Comparison of ENCODE assay signal across 12 cellular contexts in the genomic region with DNA sequence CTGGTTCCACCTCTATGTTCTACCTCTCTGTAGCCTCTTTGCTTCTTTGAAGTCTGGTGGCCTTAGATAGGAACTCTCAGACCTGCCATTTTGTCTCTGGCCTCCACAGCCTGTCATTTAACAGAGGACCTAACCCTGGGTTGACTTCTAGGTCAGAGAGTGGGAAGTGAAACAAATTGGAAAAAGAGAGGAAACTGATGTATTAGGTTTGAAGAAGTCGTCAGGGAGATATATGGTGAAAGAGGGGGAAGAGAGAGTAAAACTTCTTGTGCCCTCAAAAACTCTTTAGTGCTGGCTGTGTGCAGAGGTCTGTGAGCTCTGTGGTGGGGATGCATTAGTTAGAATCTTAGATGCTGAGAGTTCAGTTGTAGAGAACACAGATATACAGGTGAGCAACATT. TPM values are rescaled to one million over a fixed set of nuclear protein-coding genes. Genes with fewer than 3 reads are reported as not detected.
DNase-seq lines count a peak whose midpoint lies in the region; ATAC-seq and TF ChIP-seq lines count a peak whose summit lies in the region.
"Had no signal": no experiment of that assay in that cellular context is flagged by ENCODE, and none has a peak within 500 bp of the region (broad histone marks: within the 10 kb centered on the region; RNA-seq: fewer than 3 reads in every experiment).

No MANE protein-coding gene starts in this region.

- DNase-seq in MM.1S, result no peak
- no peak for DNase-seq in ascending aorta (ENCODE audit: low spot score in 2 of 2)
- no peak for DNase-seq in natural killer cell treated with Interleukin-12 subunit alpha and Interleukin-12 subunit beta and Interleukin-15 and Interleukin-18, amount 100 ng/mL, for 72 hours (ENCODE audit: low spot score)
- no peak for DNase-seq in NCI-H1092 treated with DMSO at 0.1 percent for 48 hours (lab: John Stamatoyannopoulos, UW)
- no peak for DNase-seq in SW480 (ENCODE audit: low spot score)
- DNase-seq in DMS114 treated with DMSO at 0.1 percent for 48 hours (lab: John Stamatoyannopoulos, UW; ENCODE audit: unreplicated experiment), result no peak
- DNase-seq: DMS79, esophagus squamous epithelium, KG1 had no signal

- H3K4me3 Mint-ChIP-seq in natural killer cell treated with Interleukin-12 subunit alpha and Interleukin-12 subunit beta and Interleukin-15 and Interleukin-18, amount 100 ng/mL, for 72 hours, result peak overlapping the region; percentile 91

- no peaks in the 10 kb centered on the region for H3K27me3 ChIP-seq in BLaER1 treated with 17β-estradiol and CSF1 and Interleukin-3, amounts not matched to agents 10 nM and 100 nM
- H3K27me3 ChIP-seq in MM.1S (replicated peaks; ENCODE audit: insufficient read depth, low read length) (peaks cover 88% of the 10 kb centered on the region), ascending aorta (no peaks in the 10 kb centered on the region)

- no peaks in the 10 kb centered on the region for H3K9me2 ChIP-seq in MM.1S (replicated peaks; ENCODE audit: insufficient read depth, low read length)

- H3K36me3 ChIP-seq in BLaER1 treated with 17β-estradiol and CSF1 and Interleukin-3, amounts not matched to agents 10 nM and 100 nM, result peaks cover 0 to 13% (median 0%) of the 10 kb centered on the region in 11 experiments; a peak in 3 of 22 replicates
- H3K36me3 ChIP-seq in MM.1S (replicated peaks; ENCODE audit: insufficient read depth, low read length) (no peaks in the 10 kb centered on the region), ascending aorta (no peaks in the 10 kb centered on the region)
- H3K36me3 ChIP-seq: esophagus squamous epithelium had no signal

- peak overlapping the region in 6 of 11 experiments; percentile 60 to 78 (median 65); a peak in 10 of 22 replicates for H3K27ac ChIP-seq in BLaER1 treated with 17β-estradiol and CSF1 and Interleukin-3, amounts not matched to agents 10 nM and 100 nM
- no peak overlapping the region for H3K27ac ChIP-seq in MM.1S (ENCODE audit: low read length)
- peak overlapping the region; percentile 37 to 42 for H3K27ac ChIP-seq in ascending aorta

- TF ChIP-seq CTCF in MM.1S (IDR thresholded peaks at IDR 0.05; ENCODE audit: low read length) (no peak), ascending aorta (IDR thresholded peaks at IDR 0.05) (no peak)

- H2AFZ ChIP-seq in MM.1S (ENCODE audit: low read length), result 0 out of 2 replicates have a peak overlapping the region, but pooled peaks have one; percentile 73

- no peaks in the 10 kb centered on the region for H3K36me3 Mint-ChIP-seq in natural killer cell treated with Interleukin-12 subunit alpha and Interleukin-12 subunit beta and Interleukin-15 and Interleukin-18, amount 100 ng/mL, for 72 hours

- peaks cover 15 to 94% (median 79%) of the 10 kb centered on the region in 10 experiments for H3K4me1 ChIP-seq in BLaER1 treated with 17β-estradiol and CSF1 and Interleukin-3, amounts not matched to agents 10 nM and 100 nM
- H3K4me1 ChIP-seq in MM.1S (ENCODE audit: low read length) (no peaks in the 10 kb centered on the region; the same call in 1 of the 2 replicates), ascending aorta (peaks cover 0 to 8% of the 10 kb centered on the region in 2 donors)

- peaks cover 7% of the 10 kb centered on the region for H3K9me3 Mint-ChIP-seq in natural killer cell treated with Interleukin-12 subunit alpha and Interleukin-12 subunit beta and Interleukin-15 and Interleukin-18, amount 100 ng/mL, for 72 hours

- H3K4me1 Mint-ChIP-seq in natural killer cell treated with Interleukin-12 subunit alpha and Interleukin-12 subunit beta and Interleukin-15 and Interleukin-18, amount 100 ng/mL, for 72 hours (ENCODE audit: low read depth in 2 of 2), result peaks cover 30 to 31% of the 10 kb centered on the region in 2 donors

- no peak for ATAC-seq in natural killer cell treated with Interleukin-12 subunit alpha and Interleukin-12 subunit beta and Interleukin-15 and Interleukin-18, amount 100 ng/mL, for 72 hours
- ATAC-seq in HG03521 (IDR thresholded peaks at IDR 0.05; ENCODE audit: unreplicated experiment), result no peak

- peak overlapping the region in 2 of 11 experiments; percentile 25 to 41; a peak in 3 of 22 replicates for H3K9ac ChIP-seq in BLaER1 treated with 17β-estradiol and CSF1 and Interleukin-3, amounts not matched to agents 10 nM and 100 nM
- H3K9ac ChIP-seq in MM.1S (ENCODE audit: low read length), result no peak overlapping the region

- H3K4me2 ChIP-seq in BLaER1 treated with 17β-estradiol and CSF1 and Interleukin-3, amounts not matched to agents 10 nM and 100 nM, result peak overlapping the region in 8 of 11 experiments; percentile 21 to 90 (median 84); a peak in 15 of 22 replicates
- H3K4me2 ChIP-seq in MM.1S (ENCODE audit: low read depth, low read length), result peak overlapping the region; percentile 50

- no peaks in the 10 kb centered on the region for H4K20me1 ChIP-seq in BLaER1 treated with 17β-estradiol and CSF1 and Interleukin-3, amounts not matched to agents 10 nM and 100 nM
- H4K20me1 ChIP-seq in MM.1S (ENCODE audit: insufficient read depth, low read length), result no peaks in the 10 kb centered on the region

- peaks cover 24 to 31% of the 10 kb centered on the region in 2 donors for H3K27me3 Mint-ChIP-seq in natural killer cell treated with Interleukin-12 subunit alpha and Interleukin-12 subunit beta and Interleukin-15 and Interleukin-18, amount 100 ng/mL, for 72 hours

- H3K27ac Mint-ChIP-seq in natural killer cell treated with Interleukin-12 subunit alpha and Interleukin-12 subunit beta and Interleukin-15 and Interleukin-18, amount 100 ng/mL, for 72 hours, result peak overlapping the region; percentile 74 to 90

- peak overlapping the region in 2 of 10 experiments; percentile 13 to 21; a peak in 2 of 20 replicates for H3K4me3 ChIP-seq in BLaER1 treated with 17β-estradiol and CSF1 and Interleukin-3, amounts not matched to agents 10 nM and 100 nM
- H3K4me3 ChIP-seq in MM.1S (ENCODE audit: low read length) (peak overlapping the region; percentile 63), ascending aorta (no peak overlapping the region)
- H3K4me3 ChIP-seq: lung had no signal

- intact Hi-C loops in ascending aorta (cut with DNase I), result loop anchor here (2.0 kb wide), 1 partner anchor 26 kb away; no protein-coding TSS in a partner anchor

- H3K9me3 ChIP-seq in BLaER1 treated with 17β-estradiol and CSF1 and Interleukin-3, amounts not matched to agents 10 nM and 100 nM (replicated peaks in 1 of 11), result peaks cover 7 to 42% (median 25%) of the 10 kb centered on the region in 11 experiments; a peak in 20 of 22 replicates
- H3K9me3 ChIP-seq in MM.1S (replicated peaks; ENCODE audit: insufficient read depth, low read length) (no peaks in the 10 kb centered on the region), ascending aorta (no peaks in the 10 kb centered on the region)
- H3K9me3 ChIP-seq: esophagus squamous epithelium had no signal

- no peaks in the 10 kb centered on the region for H3F3A ChIP-seq in MM.1S (ENCODE audit: insufficient read depth, low read length)

- no peaks in the 10 kb centered on the region for H3K79me2 ChIP-seq in MM.1S (ENCODE audit: low read length)

RNA-seq across cellular contexts. Expression of a gene that starts 30.2 kb away (rescaled TPM):
- total RNA-seq in ascending aorta, result not detected
- total RNA-seq in natural killer cell treated with Interleukin-12 subunit alpha and Interleukin-12 subunit beta and Interleukin-15 and Interleukin-18, amount 100 ng/mL, for 72 hours, result not detected
